ENCODE assay signal across 22 cellular contexts in the genomic region with DNA sequence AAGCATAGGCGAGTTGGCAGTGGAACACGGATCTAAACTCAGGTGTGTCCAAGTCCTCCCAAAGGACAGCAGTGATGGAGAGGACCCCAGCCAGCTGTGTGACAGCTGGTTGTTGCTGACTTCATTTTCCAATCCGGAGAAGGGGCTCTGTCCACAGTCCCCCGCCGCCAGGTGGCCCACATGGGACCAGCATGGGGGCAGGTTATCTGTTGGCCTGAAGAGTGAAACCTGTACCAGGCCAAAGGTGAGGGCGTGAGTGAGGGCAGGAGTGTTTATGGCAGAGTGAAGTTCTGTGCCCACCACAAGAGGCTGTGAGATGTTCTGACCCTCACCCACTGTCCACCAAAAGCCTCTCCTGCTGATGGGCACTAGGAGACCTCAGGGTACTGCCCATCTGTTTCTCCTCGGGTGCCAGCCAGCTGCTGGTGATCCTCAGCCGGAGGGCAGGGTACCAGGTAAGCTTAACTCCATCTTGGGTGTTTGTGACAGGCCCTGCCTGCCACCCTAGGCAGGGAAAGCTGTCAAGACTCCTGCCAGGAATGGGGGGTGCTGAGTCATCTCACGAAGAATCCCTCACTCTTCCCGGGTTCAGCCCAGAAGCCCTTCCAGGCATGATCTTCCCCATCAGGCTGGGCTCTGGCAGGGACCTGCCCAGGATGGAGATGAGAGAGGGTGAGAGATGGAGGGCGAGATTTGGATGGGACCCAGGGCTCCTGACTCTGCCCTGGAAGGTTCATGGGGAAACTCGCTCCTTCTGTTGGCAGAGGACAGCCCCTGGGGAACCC. TPM values are rescaled to one million over a fixed set of nuclear protein-coding genes. Genes with fewer than 3 reads are reported as not detected.
DNase-seq lines count a peak whose midpoint lies in the region; ATAC-seq and TF ChIP-seq lines count a peak whose summit lies in the region.
"Had no signal": no experiment of that assay in that cellular context is flagged by ENCODE, and none has a peak within 500 bp of the region (broad histone marks: within the 10 kb centered on the region; RNA-seq: fewer than 3 reads in every experiment).

No MANE protein-coding gene starts in this region.

- H3K4me1 ChIP-seq in A673 (ENCODE audit: insufficient read depth, low read length, poor library complexity, severe bottlenecking) (no peaks in the 10 kb centered on the region), thyroid gland (peaks cover 0 to 7% of the 10 kb centered on the region in 2 donors)
- H3K4me1 ChIP-seq: parathyroid adenoma had no signal

- H3K27ac ChIP-seq in A673 (ENCODE audit: low read depth, low read length, poor library complexity, severe bottlenecking) (no peak overlapping the region), thyroid gland (no peak overlapping the region)
- H3K27ac ChIP-seq: heart left ventricle, parathyroid adenoma, upper lobe of right lung had no signal

- no peaks in the 10 kb centered on the region for H3K9me3 Mint-ChIP-seq in activated naive CD8-positive, alpha-beta T cell treated with anti-CD3 and anti-CD28 coated beads for 36 hours
- no peaks in the 10 kb centered on the region for H3K9me3 Mint-ChIP-seq in activated naive CD8-positive, alpha-beta T cell treated with anti-CD3 and anti-CD28 coated beads, Interleukin-2, amount 50 U/mL, for 24 hours
- H3K9me3 Mint-ChIP-seq in HFFc6, result no peaks in the 10 kb centered on the region
- no peaks in the 10 kb centered on the region for H3K9me3 Mint-ChIP-seq in stimulated activated memory B cell treated with anti-CD40 and anti-IgM and Interleukin-4, amounts not matched to agents 10 μg/mL and 1 μg/mL and 100 μg/mL, for 72 hours
- H3K9me3 Mint-ChIP-seq: CD8-positive, alpha-beta T cell; mesothelial cell of epicardium; natural killer cell had no signal

- POLR2A ChIA-PET in A673 (lab: Charles Lee; ENCODE audit: low non-redundant PET), result no interaction called here

- DNase-seq in activated naive CD8-positive, alpha-beta T cell treated with anti-CD3 and anti-CD28 coated beads for 36 hours, result no peak
- no peak for DNase-seq in activated naive CD8-positive, alpha-beta T cell treated with anti-CD3 and anti-CD28 coated beads, Interleukin-2, amount 50 U/mL, for 24 hours
- DNase-seq in HFFc6 (peak; percentile 29), epithelial cell of esophagus (ENCODE audit: low read depth) (peak; percentile 29), A673 (ENCODE audit: low spot score) (no peak), thyroid gland (no peak)
- DNase-seq: activated CD4-positive, CD25-positive, alpha-beta regulatory T cell treated with anti-CD3 and anti-CD28 coated beads, Interleukin-2, amount 50 U/mL, for 72 hours; activated naive CD4-positive, alpha-beta T cell; activated T-cell treated with anti-CD3 and anti-CD28 coated beads, Interleukin-2, amount 50 U/mL, for 1 hour; CD8-positive, alpha-beta T cell; central memory CD4-positive, alpha-beta T cell; natural killer cell; NCI-H187 treated with DMSO at 0.1 percent for 48 hours; upper lobe of right lung had no signal

- CTCF ChIA-PET in A673 (lab: Charles Lee), result interaction anchor here (0.6 kb wide), 1 partner anchor 64 kb away, joined by 4 read pairs; no protein-coding TSS in a partner anchor

- peak overlapping the region; percentile 13 for H3K27ac Mint-ChIP-seq in activated naive CD8-positive, alpha-beta T cell treated with anti-CD3 and anti-CD28 coated beads for 36 hours
- H3K27ac Mint-ChIP-seq in activated naive CD8-positive, alpha-beta T cell treated with anti-CD3 and anti-CD28 coated beads, Interleukin-2, amount 50 U/mL, for 24 hours, result no peak overlapping the region
- peak overlapping the region; percentile 43; the same call in 1 of the 2 replicates for H3K27ac Mint-ChIP-seq in HFFc6
- peak overlapping the region; percentile 30 for H3K27ac Mint-ChIP-seq in stimulated activated memory B cell treated with anti-CD40 and anti-IgM and Interleukin-4, amounts not matched to agents 10 μg/mL and 1 μg/mL and 100 μg/mL, for 72 hours
- H3K27ac Mint-ChIP-seq: CD8-positive, alpha-beta T cell; mesothelial cell of epicardium had no signal

- 75 to 87% methylated on average over 10 to 11 of the region's 12 CpGs for WGBS in thyroid gland, 2 donors

- no peak for TF ChIP-seq POLR2A in thyroid gland (IDR thresholded peaks at IDR 0.05)

- ATAC-seq in activated naive CD8-positive, alpha-beta T cell treated with anti-CD3 and anti-CD28 coated beads, Interleukin-2, amount 50 U/mL, for 24 hours, result no peak
- no peak for ATAC-seq in stimulated activated memory B cell treated with anti-CD40 and anti-IgM and Interleukin-4, amounts not matched to agents 10 μg/mL and 1 μg/mL and 100 μg/mL, for 72 hours
- no peak for ATAC-seq in HG03521 (IDR thresholded peaks at IDR 0.05; ENCODE audit: unreplicated experiment)
- ATAC-seq: CD8-positive, alpha-beta T cell; natural killer cell; right cardiac atrium; Right ventricle myocardium inferior; upper lobe of right lung had no signal

- H3K27me3 ChIP-seq in A673 (replicated peaks; ENCODE audit: insufficient read depth, low read depth, low read length, poor library complexity), result no peaks in the 10 kb centered on the region
- H3K27me3 ChIP-seq in thyroid gland, result no peaks in the 10 kb centered on the region
- H3K27me3 ChIP-seq: heart left ventricle, upper lobe of right lung had no signal

- intact Hi-C loops in A673 (cut with micrococcal nuclease; ENCODE audit: unreplicated experiment), result no loop called here
- intact Hi-C loops in thyroid gland (cut with DNase I), result no loop called here

- no peaks in the 10 kb centered on the region for H3K36me3 ChIP-seq in A673 (ENCODE audit: insufficient read depth, low read length, poor library complexity, severe bottlenecking)
- H3K36me3 ChIP-seq in thyroid gland, result no peaks in the 10 kb centered on the region
- H3K36me3 ChIP-seq: upper lobe of right lung had no signal

- H3K4me3 ChIP-seq in epithelial cell of esophagus (ENCODE audit: low read length), result no peak overlapping the region
- H3K4me3 ChIP-seq in A673 (ENCODE audit: low read depth, low read length, poor library complexity, severe bottlenecking), result no peak overlapping the region
- no peak overlapping the region for H3K4me3 ChIP-seq in thyroid gland (replicated peaks in 1 of 3)
- H3K4me3 ChIP-seq: heart left ventricle, upper lobe of right lung had no signal

- H3K9me3 ChIP-seq in A673 (ENCODE audit: low read depth, low read length, poor library complexity, severe bottlenecking), result no peaks in the 10 kb centered on the region
- no peaks in the 10 kb centered on the region for H3K9me3 ChIP-seq in thyroid gland
- H3K9me3 ChIP-seq: heart left ventricle, upper lobe of right lung had no signal

- no TSS peak for BruUV-seq in A673 (replicated peaks; lab: Mats Ljungman, UMichigan)

- H3K4me1 Mint-ChIP-seq in activated naive CD8-positive, alpha-beta T cell treated with anti-CD3 and anti-CD28 coated beads for 36 hours, result peaks cover 15% of the 10 kb centered on the region
- H3K4me1 Mint-ChIP-seq in activated naive CD8-positive, alpha-beta T cell treated with anti-CD3 and anti-CD28 coated beads, Interleukin-2, amount 50 U/mL, for 24 hours, result peaks cover 11% of the 10 kb centered on the region
- peaks cover 12% of the 10 kb centered on the region for H3K4me1 Mint-ChIP-seq in HFFc6 (ENCODE audit: low read depth)
- H3K4me1 Mint-ChIP-seq in stimulated activated memory B cell treated with anti-CD40 and anti-IgM and Interleukin-4, amounts not matched to agents 10 μg/mL and 1 μg/mL and 100 μg/mL, for 72 hours, result peaks cover 40% of the 10 kb centered on the region

- H3K27me3 Mint-ChIP-seq in activated naive CD8-positive, alpha-beta T cell treated with anti-CD3 and anti-CD28 coated beads for 36 hours, result no peaks in the 10 kb centered on the region
- no peaks in the 10 kb centered on the region for H3K27me3 Mint-ChIP-seq in activated naive CD8-positive, alpha-beta T cell treated with anti-CD3 and anti-CD28 coated beads, Interleukin-2, amount 50 U/mL, for 24 hours
- peaks cover 1% of the 10 kb centered on the region; the same call in 1 of the 2 replicates for H3K27me3 Mint-ChIP-seq in HFFc6 (ENCODE audit: insufficient read depth)
- no peaks in the 10 kb centered on the region for H3K27me3 Mint-ChIP-seq in stimulated activated memory B cell treated with anti-CD40 and anti-IgM and Interleukin-4, amounts not matched to agents 10 μg/mL and 1 μg/mL and 100 μg/mL, for 72 hours

- H3K36me3 Mint-ChIP-seq in activated naive CD8-positive, alpha-beta T cell treated with anti-CD3 and anti-CD28 coated beads for 36 hours, result peaks cover 6% of the 10 kb centered on the region
- H3K36me3 Mint-ChIP-seq in activated naive CD8-positive, alpha-beta T cell treated with anti-CD3 and anti-CD28 coated beads, Interleukin-2, amount 50 U/mL, for 24 hours (ENCODE audit: low read depth), result no peaks in the 10 kb centered on the region
- no peaks in the 10 kb centered on the region for H3K36me3 Mint-ChIP-seq in HFFc6 (ENCODE audit: low read depth)
- H3K36me3 Mint-ChIP-seq in stimulated activated memory B cell treated with anti-CD40 and anti-IgM and Interleukin-4, amounts not matched to agents 10 μg/mL and 1 μg/mL and 100 μg/mL, for 72 hours, result no peaks in the 10 kb centered on the region
- H3K36me3 Mint-ChIP-seq: natural killer cell had no signal

- H3K4me3 Mint-ChIP-seq in activated naive CD8-positive, alpha-beta T cell treated with anti-CD3 and anti-CD28 coated beads for 36 hours, result no peak overlapping the region
- H3K4me3 Mint-ChIP-seq in activated naive CD8-positive, alpha-beta T cell treated with anti-CD3 and anti-CD28 coated beads, Interleukin-2, amount 50 U/mL, for 24 hours, result no peak overlapping the region
- H3K4me3 Mint-ChIP-seq in HFFc6, result no peak overlapping the region
- no peak overlapping the region for H3K4me3 Mint-ChIP-seq in stimulated activated memory B cell treated with anti-CD40 and anti-IgM and Interleukin-4, amounts not matched to agents 10 μg/mL and 1 μg/mL and 100 μg/mL, for 72 hours
- H3K4me3 Mint-ChIP-seq: CD8-positive, alpha-beta T cell; mesothelial cell of epicardium; natural killer cell had no signal

- no peak for TF ChIP-seq CTCF in HFFc6 (IDR thresholded peaks at IDR 0.05)
- TF ChIP-seq CTCF in epithelial cell of esophagus (IDR thresholded peaks at IDR 0.05; ENCODE audit: insufficient read depth, low read depth, low read length, missing control alignments), result no peak
- no peak for TF ChIP-seq CTCF in A673 (conservative IDR thresholded peaks at IDR 0.05; ENCODE audit: low read depth, low read length)
- TF ChIP-seq CTCF in thyroid gland (IDR thresholded peaks at IDR 0.05), result no peak

RNA-seq across cellular contexts. Expression of gene TAB1, which starts 15.5 kb away (rescaled TPM):
- total RNA-seq in activated naive CD8-positive, alpha-beta T cell treated with anti-CD3 and anti-CD28 coated beads for 36 hours, result 10 to 100 TPM; 17.1 to 18.2 TPM
- 10 to 100 TPM; 16.0 to 21.2 (median 17.8) TPM for total RNA-seq in HFFc6 (2021; fragmentation: NEBNext Ultra II Directional; extraction: Animal tissue kit (Norgen Biotek cat#: 25700))
- total RNA-seq in A673 (2021) (27.0 and 38.2 TPM in 2 replicates), thyroid gland (10 to 100 TPM; 19.2 to 32.0 (median 21.9) TPM)

RNA-seq across cellular contexts. Expression of gene SYNGR1, which starts 34.2 kb away (rescaled TPM):
- 1 to 10 TPM; 7.4 to 9.3 TPM for total RNA-seq in activated naive CD8-positive, alpha-beta T cell treated with anti-CD3 and anti-CD28 coated beads for 36 hours
- 10 to 100 TPM; 16.0 to 20.2 (median 18.5) TPM for total RNA-seq in HFFc6 (2021; fragmentation: NEBNext Ultra II Directional; extraction: Animal tissue kit (Norgen Biotek cat#: 25700))
- 31.7 and 36.7 TPM in 2 replicates for total RNA-seq in A673 (2021)
- total RNA-seq in thyroid gland, result 10 to 100 TPM in 1 of 4 donors, 1 to 10 TPM in 3; 3.9 to 22.0 (median 6.8) TPM
- total RNA-seq: HT-29 had no signal

Comparison
In these comparisons a context has a peak if more than half of its experiments do, and no peak if none do; other contexts are left out.
1. DNase-seq: peak in HFFc6 (single experiment) and epithelial cell of esophagus (single experiment); none in activated naive CD8-positive, alpha-beta T cell treated with anti-CD3 and anti-CD28 coated beads for 36 hours (single experiment), activated naive CD8-positive, alpha-beta T cell treated with anti-CD3 and anti-CD28 coated beads, Interleukin-2, amount 50 U/mL, for 24 hours (single experiment), A673 (single experiment) and thyroid gland (0 of 2).